ENCODE assay signal across 19 cellular contexts in the genomic region with DNA sequence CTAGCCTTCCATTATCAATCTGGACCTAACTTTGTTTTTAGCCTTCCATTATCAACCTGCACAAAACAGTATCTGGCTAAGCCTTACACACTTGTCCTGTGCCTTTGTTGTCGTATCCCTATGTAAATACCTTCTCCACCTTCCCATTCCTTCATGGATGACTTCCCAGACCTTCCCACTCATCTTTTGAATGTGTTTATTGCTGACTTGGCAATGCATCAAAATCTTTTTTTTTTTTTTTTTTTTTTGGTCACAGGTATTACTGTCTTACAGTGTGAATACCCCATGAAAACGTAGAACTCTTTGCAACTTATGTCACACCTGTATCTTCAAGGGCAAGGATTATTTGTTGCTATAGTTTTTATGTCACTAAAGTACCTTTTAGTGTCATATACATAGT. TPM values are rescaled to one million over a fixed set of nuclear protein-coding genes. Genes with fewer than 3 reads are reported as not detected.
DNase-seq lines count a peak whose midpoint lies in the region; ATAC-seq and TF ChIP-seq lines count a peak whose summit lies in the region.
"Had no signal": no experiment of that assay in that cellular context is flagged by ENCODE, and none has a peak within 500 bp of the region (broad histone marks: within the 10 kb centered on the region; RNA-seq: fewer than 3 reads in every experiment).

No MANE protein-coding gene starts in this region.

- peak overlapping the region; percentile 58 for H3K27ac Mint-ChIP-seq in MCF 10A (ENCODE audit: low read depth, unreplicated experiment)
- peak overlapping the region; percentile 67 for H3K27ac Mint-ChIP-seq in T-helper 17 cell
- H3K27ac Mint-ChIP-seq: GM23338 had no signal

- no peaks in the 10 kb centered on the region for H3K9me3 Mint-ChIP-seq in MCF 10A (ENCODE audit: unreplicated experiment)
- H3K9me3 Mint-ChIP-seq: GM23338 had no signal

- no peak overlapping the region for H3K4me3 Mint-ChIP-seq in MCF 10A (ENCODE audit: unreplicated experiment)
- H3K4me3 Mint-ChIP-seq in T-helper 17 cell: no peak overlapping the region
- H3K4me3 Mint-ChIP-seq: GM23338 had no signal

- no peak for ATAC-seq in T-helper 17 cell
- ATAC-seq in psoas muscle: peak in 1 of 4 donors; percentile 25
- no peak for ATAC-seq in HG03135 (IDR thresholded peaks at IDR 0.05; ENCODE audit: unreplicated experiment)
- ATAC-seq: GM23338 had no signal

- 13% methylated on average over 1 of the region's 2 CpGs for WGBS in mammary epithelial cell (ENCODE audit: low coverage, missing lambda C conversion rate)
- 58 to 71% (median 68%) methylated on average over 2 of the region's 2 CpGs for WGBS in psoas muscle, 3 donors

- H4K20me1 ChIP-seq in mammary epithelial cell (ENCODE audit: insufficient read depth, low read length): no peaks in the 10 kb centered on the region
- H4K20me1 ChIP-seq: BLaER1 had no signal

- peaks cover 11% of the 10 kb centered on the region for H3K36me3 ChIP-seq in mammary epithelial cell (ENCODE audit: insufficient read depth, low read length)
- H3K36me3 ChIP-seq in psoas muscle (ENCODE audit: insufficient read depth in 1 of 2, low read depth in 1 of 2): peaks cover 0 to 60% of the 10 kb centered on the region in 2 donors
- peaks cover 8% of the 10 kb centered on the region for H3K36me3 ChIP-seq in BE2C

- H3K9ac ChIP-seq in mammary epithelial cell (ENCODE audit: insufficient read depth, low read length): no peak overlapping the region
- H3K9ac ChIP-seq: BLaER1 had no signal

- no peak overlapping the region for H3K4me2 ChIP-seq in mammary epithelial cell (ENCODE audit: insufficient read depth, low read depth, low read length)
- H3K4me2 ChIP-seq: BLaER1, GM23338 had no signal

- dilution Hi-C loops in mammary epithelial cell (cut with HindIII; ENCODE audit: low sequenced_read_pairs): no loop called here

- BruUV-seq in MCF 10A (replicated peaks; lab: Mats Ljungman, UMichigan): no TSS peak
- BruUV-seq in mammary epithelial cell (replicated peaks; lab: Mats Ljungman, UMichigan): no TSS peak

- CTCF ChIA-PET in MCF 10A (lab: Yijun Ruan, JAX) (no interaction called here), mammary epithelial cell (lab: Charles Lee; ENCODE audit: low non-redundant PET) (no interaction called here)

- H3K27me3 ChIP-seq in mammary epithelial cell (ENCODE audit: insufficient read depth, low read length): no peaks in the 10 kb centered on the region
- no peaks in the 10 kb centered on the region for H3K27me3 ChIP-seq in psoas muscle (ENCODE audit: insufficient read depth in 3 of 3, low read length in 2 of 3)
- no peaks in the 10 kb centered on the region for H3K27me3 ChIP-seq in BE2C
- H3K27me3 ChIP-seq: BLaER1, MG63, SJCRH30 had no signal

- in situ Hi-C loops in mammary epithelial cell (cut with MboI; ENCODE audit: low sequenced_read_pairs in 2 of 2): no loop called here

- DNase-seq in MCF 10A (ENCODE audit: unreplicated experiment): no peak
- no peak for DNase-seq in mammary epithelial cell
- peak; percentile 41 for DNase-seq in LNCaP clone FGC (ENCODE audit: low read depth)
- DNase-seq in T-helper 17 cell: no peak
- no peak for DNase-seq in psoas muscle
- no peak for DNase-seq in BE2C
- no peak for DNase-seq in SW 1271 (lab: John Stamatoyannopoulos, UW)
- DNase-seq: KG1, MG63, NCI-H1092 treated with DMSO at 0.1 percent for 48 hours, NCI-H2081, OCI-M1, SJCRH30, T1000 had no signal

- H3K27ac ChIP-seq in mammary epithelial cell (ENCODE audit: insufficient read depth, low read depth, low read length) (no peak overlapping the region), psoas muscle (peak overlapping the region; percentile 64)
- H3K27ac ChIP-seq: BLaER1, HL-60, RWPE1, SJCRH30 had no signal

- intact Hi-C loops in MCF 10A (cut with micrococcal nuclease) (no loop called here), mammary epithelial cell (cut with micrococcal nuclease) (no loop called here), psoas muscle (cut with DNase I) (no loop called here)

- H3K4me1 Mint-ChIP-seq in MCF 10A (ENCODE audit: insufficient read depth, unreplicated experiment) (no peaks in the 10 kb centered on the region), T-helper 17 cell (peaks cover 2% of the 10 kb centered on the region)
- H3K4me1 Mint-ChIP-seq: GM23338 had no signal

- H3K9me3 ChIP-seq in mammary epithelial cell (replicated peaks; ENCODE audit: insufficient read depth, low read length): no peaks in the 10 kb centered on the region
- H3K9me3 ChIP-seq in T-helper 17 cell (ENCODE audit: control insufficient read depth, low read length, poor library complexity, severe bottlenecking): no peaks in the 10 kb centered on the region
- no peaks in the 10 kb centered on the region for H3K9me3 ChIP-seq in psoas muscle
- no peaks in the 10 kb centered on the region for H3K9me3 ChIP-seq in BE2C
- H3K9me3 ChIP-seq: BLaER1, MG63, SJCRH30 had no signal

- no peaks in the 10 kb centered on the region for H3K4me1 ChIP-seq in mammary epithelial cell (ENCODE audit: insufficient read depth, low read length)
- no peaks in the 10 kb centered on the region for H3K4me1 ChIP-seq in psoas muscle
- no peaks in the 10 kb centered on the region for H3K4me1 ChIP-seq in BE2C
- H3K4me1 ChIP-seq: BLaER1, SJCRH30 had no signal

- POLR2A ChIA-PET in MCF 10A (lab: Yijun Ruan, JAX): no interaction called here

- no peak overlapping the region for H2AFZ ChIP-seq in mammary epithelial cell (ENCODE audit: low read depth, low read length)
- H2AFZ ChIP-seq: GM23338 had no signal

- H3K4me3 ChIP-seq in mammary epithelial cell (replicated peaks in 1 of 3; ENCODE audit: insufficient read depth in 1 of 3, low read depth in 2 of 3, low read length in 3 of 3) (no peak overlapping the region), LNCaP clone FGC (ENCODE audit: low read depth, low read length) (no peak overlapping the region), psoas muscle (no peak overlapping the region), BE2C (ENCODE audit: low read depth, low read length) (no peak overlapping the region)
- H3K4me3 ChIP-seq: BLaER1, GM23338, MG63, SJCRH30 had no signal

- no peaks in the 10 kb centered on the region for H3K27me3 Mint-ChIP-seq in MCF 10A (ENCODE audit: insufficient read depth, unreplicated experiment)
- no peaks in the 10 kb centered on the region for H3K27me3 Mint-ChIP-seq in T-helper 17 cell

- H3K79me2 ChIP-seq in mammary epithelial cell (ENCODE audit: insufficient read depth, low read length): no peaks in the 10 kb centered on the region

- H3K36me3 Mint-ChIP-seq in MCF 10A (ENCODE audit: insufficient read depth, unreplicated experiment) (peaks cover 51% of the 10 kb centered on the region), T-helper 17 cell (ENCODE audit: low read depth) (no peaks in the 10 kb centered on the region)

- TF ChIP-seq CTCF in MCF 10A (IDR thresholded peaks at IDR 0.05; ENCODE audit: unreplicated experiment) (no peak), mammary epithelial cell (conservative IDR thresholded peaks at IDR 0.05 in 1 of 2, IDR thresholded peaks at IDR 0.05 in 1 of 2; ENCODE audit: extremely low read depth in 1 of 2, insufficient read depth in 1 of 2, low read depth in 1 of 2, low read length in 2 of 2) (no peak), LNCaP clone FGC (IDR thresholded peaks at IDR 0.05; ENCODE audit: control insufficient read depth, extremely low read depth, insufficient read depth) (no peak), psoas muscle (IDR thresholded peaks at IDR 0.05) (no peak), BE2C (IDR thresholded peaks at IDR 0.05; ENCODE audit: low read depth, low read length) (no peak)

RNA-seq across cellular contexts. Expression of gene RPE, which starts 25.7 kb away (rescaled TPM):
- total RNA-seq in MCF 10A (2022): 90.6 and 92.1 TPM in 2 replicates
- 100 to 1,000 TPM in 1 of 2 donors, 10 to 100 TPM in 1; 67.1 to 102 TPM for total RNA-seq in mammary epithelial cell
- 80.0 TPM for polyA plus RNA-seq in mammary epithelial cell
- polyA minus RNA-seq in mammary epithelial cell: 148 TPM
- 10 to 100 TPM; 12.4 to 15.7 TPM for total RNA-seq in T-helper 17 cell
- 10 to 100 TPM; 12.4 to 23.3 (median 16.5) TPM for total RNA-seq in psoas muscle
- polyA plus RNA-seq in psoas muscle: 10 to 100 TPM in 2 of 3 donors, 1 to 10 TPM in 1; 6.9 to 16.6 (median 14.2) TPM
- polyA plus RNA-seq in BE2C (2012; ENCODE audit: insufficient read depth, insufficient read length, low read depth): 58.5 TPM
